Comparison of ENCODE assay signal across 28 cellular contexts in the genomic region with DNA sequence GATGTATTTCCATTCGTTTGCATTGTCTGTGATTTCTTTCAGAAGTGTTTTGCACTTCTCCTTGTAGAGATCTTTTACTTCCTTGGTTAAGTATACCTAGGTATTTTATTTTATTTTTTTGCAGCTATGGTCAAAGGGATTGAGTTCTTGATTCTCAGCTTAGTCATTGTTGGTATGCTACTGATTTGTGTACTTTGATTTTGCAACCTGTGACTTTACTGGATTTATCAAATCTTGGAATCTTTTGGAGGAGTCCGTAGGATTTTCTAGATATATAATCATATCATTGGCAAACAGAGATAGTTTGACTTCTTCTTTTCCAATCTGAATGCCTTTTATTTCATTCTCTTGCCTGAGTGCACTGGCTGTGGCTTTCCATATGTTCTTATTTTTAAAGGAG.
"Had no signal": no experiment of that assay in that cellular context is flagged by ENCODE, and none has a peak within 500 bp of the region (broad histone marks: within the 10 kb centered on the region; RNA-seq: fewer than 3 reads in every experiment).

No MANE protein-coding gene starts in this region.

- H3K4me3 Mint-ChIP-seq: activated CD4-positive, alpha-beta memory T cell treated with anti-CD3 and anti-CD28 coated beads for 36 hours; activated CD4-positive, alpha-beta T cell treated with anti-CD3 and anti-CD28 coated beads, Interleukin-2, amount 10 ng/mL, durations not matched to agents 7 days and 5 days; activated T-cell treated with anti-CD3 and anti-CD28 coated beads, Interleukin-2, amount 50 U/mL, for 4 hours had no signal

- DNase-seq: activated CD4-positive, alpha-beta memory T cell treated with anti-CD3 and anti-CD28 coated beads for 36 hours; activated CD4-positive, alpha-beta T cell treated with anti-CD3 and anti-CD28 coated beads, Interleukin-2, amount 10 ng/mL, durations not matched to agents 7 days and 5 days; activated CD4-positive, CD25-positive, alpha-beta regulatory T cell; activated CD8-positive, alpha-beta memory T cell treated with anti-CD3 and anti-CD28 coated beads for 24 hours; activated gamma-delta T cell treated with Interleukin-2 at 50 U/mL for 16 hours; activated naive CD4-positive, alpha-beta T cell treated with anti-CD3 and anti-CD28 coated beads, Interleukin-2, amount 50 U/mL, for 16 hours; activated T-cell treated with anti-CD3 and anti-CD28 coated beads, Interleukin-2, amount 50 U/mL, for 4 hours; brain microvascular endothelial cell; cerebellar nuclear complex; NCI-H1092 treated with DMSO at 0.1 percent for 48 hours; NCI-H1417 treated with DMSO at 0.1 percent for 48 hours; NCI-H1694; NCI-H2029; NCI-H2107; NCI-H2171 treated with DMSO at 0.1 percent for 48 hours; NCI-H345; NCI-H510A; NCI-H69; NK-92 treated with Interleukin-12 subunit alpha and Interleukin-12 subunit beta, amount 100 ng/mL, for 24 hours; OCI-M1; SHP77 treated with DMSO at 0.1 percent for 48 hours; T-helper 2 cell; T1000 had no signal

- H3K27ac ChIP-seq: brain microvascular endothelial cell, VCaP had no signal

- H3K27me3 ChIP-seq: brain microvascular endothelial cell had no signal

- H3K9me3 Mint-ChIP-seq: activated CD4-positive, alpha-beta memory T cell treated with anti-CD3 and anti-CD28 coated beads for 36 hours; activated CD4-positive, alpha-beta T cell treated with anti-CD3 and anti-CD28 coated beads, Interleukin-2, amount 10 ng/mL, durations not matched to agents 7 days and 5 days; activated T-cell treated with anti-CD3 and anti-CD28 coated beads, Interleukin-2, amount 50 U/mL, for 4 hours; activated T-helper 2 cell treated with anti-CD3 and anti-CD28 coated beads, Interferon-gamma antibody, Interleukin-2, Interleukin-4, amounts not matched to agents 10 μg/mL and 5 μg/mL and 100 μg/mL, durations not matched to agents 14 hours and 24 hours and 36 hours had no signal

- H3K27me3 Mint-ChIP-seq: activated CD4-positive, alpha-beta memory T cell treated with anti-CD3 and anti-CD28 coated beads for 36 hours; activated CD4-positive, alpha-beta T cell treated with anti-CD3 and anti-CD28 coated beads, Interleukin-2, amount 10 ng/mL, durations not matched to agents 7 days and 5 days had no signal

- H3K27ac Mint-ChIP-seq: activated CD4-positive, alpha-beta memory T cell treated with anti-CD3 and anti-CD28 coated beads for 36 hours; activated CD4-positive, alpha-beta T cell treated with anti-CD3 and anti-CD28 coated beads, Interleukin-2, amount 10 ng/mL, durations not matched to agents 7 days and 5 days; activated T-helper 2 cell treated with anti-CD3 and anti-CD28 coated beads, Interferon-gamma antibody, Interleukin-2, Interleukin-4, amounts not matched to agents 10 μg/mL and 5 μg/mL and 100 μg/mL, durations not matched to agents 14 hours and 24 hours and 36 hours had no signal

- FAIRE-seq: colon, RCC 7860, TTC549 had no signal

- ATAC-seq: activated T-cell treated with anti-CD3 and anti-CD28 coated beads, Interleukin-2, amount 50 U/mL, for 4 hours had no signal
